8 cellular contexts compared by ENCODE assay signal in genomic region chr13:27920677-27921420, GRCh38. TPM values are rescaled to one million over a fixed set of nuclear protein-coding genes. Genes with fewer than 3 reads are reported as not detected.
DNase-seq lines count a peak whose midpoint lies in the region; ATAC-seq and TF ChIP-seq lines count a peak whose summit lies in the region.

No MANE protein-coding gene starts in this region.

- no peak for DNase-seq in activated naive CD4-positive, alpha-beta T cell treated with anti-CD3 and anti-CD28 coated beads for 36 hours
- no peak for DNase-seq in activated naive CD4-positive, alpha-beta T cell treated with Interleukin-2 at 50 U/mL for 16 hours
- DNase-seq in activated CD4-positive, alpha-beta memory T cell treated with anti-CD3 and anti-CD28 coated beads for 36 hours: peak; percentile 9
- DNase-seq in hepatic stellate cell (ENCODE audit: low spot score) (peak; percentile 47), MM.1S (no peak)
- DNase-seq in stimulated activated CD8-positive, alpha-beta memory T cell treated with anti-CD3 and anti-CD28 coated beads, Interleukin-4, amount 100 ng/mL, for 48 hours: peak; percentile 27

- H3K4me1 ChIP-seq in MM.1S (ENCODE audit: low read length): no peaks in the 10 kb centered on the region

- TF ChIP-seq CTCF in MM.1S (IDR thresholded peaks at IDR 0.05; ENCODE audit: low read length): no peak

- H3K27me3 ChIP-seq in MM.1S (replicated peaks; ENCODE audit: insufficient read depth, low read length): peaks cover 29% of the 10 kb centered on the region

- H3K27ac ChIP-seq in MM.1S (ENCODE audit: low read length): no peak overlapping the region

- H3K79me2 ChIP-seq in MM.1S (ENCODE audit: low read length): no peaks in the 10 kb centered on the region

- H3K4me2 ChIP-seq in MM.1S (ENCODE audit: low read depth, low read length): no peak overlapping the region

- no peak overlapping the region for H3K9ac ChIP-seq in MM.1S (ENCODE audit: low read length)

- peak overlapping the region; percentile 68 for H3K4me3 Mint-ChIP-seq in activated naive CD4-positive, alpha-beta T cell treated with anti-CD3 and anti-CD28 coated beads for 36 hours
- H3K4me3 Mint-ChIP-seq in activated CD4-positive, alpha-beta memory T cell treated with anti-CD3 and anti-CD28 coated beads for 36 hours: peak overlapping the region; percentile 66

- ATAC-seq in GM21447 (IDR thresholded peaks at IDR 0.05; ENCODE audit: unreplicated experiment): no peak
- ATAC-seq in HG03196 (IDR thresholded peaks at IDR 0.05; ENCODE audit: unreplicated experiment): no peak

- H3K27me3 Mint-ChIP-seq in activated naive CD4-positive, alpha-beta T cell treated with anti-CD3 and anti-CD28 coated beads for 36 hours (ENCODE audit: low read depth): peaks cover 77% of the 10 kb centered on the region
- H3K27me3 Mint-ChIP-seq in activated CD4-positive, alpha-beta memory T cell treated with anti-CD3 and anti-CD28 coated beads for 36 hours: peaks cover 70% of the 10 kb centered on the region

- H3F3A ChIP-seq in MM.1S (ENCODE audit: insufficient read depth, low read length): no peaks in the 10 kb centered on the region

- H3K36me3 ChIP-seq in MM.1S (replicated peaks; ENCODE audit: insufficient read depth, low read length): no peaks in the 10 kb centered on the region

- H3K36me3 Mint-ChIP-seq in activated naive CD4-positive, alpha-beta T cell treated with anti-CD3 and anti-CD28 coated beads for 36 hours (ENCODE audit: low read depth): no peaks in the 10 kb centered on the region
- H3K36me3 Mint-ChIP-seq in activated CD4-positive, alpha-beta memory T cell treated with anti-CD3 and anti-CD28 coated beads for 36 hours: no peaks in the 10 kb centered on the region

- H4K20me1 ChIP-seq in MM.1S (ENCODE audit: insufficient read depth, low read length): no peaks in the 10 kb centered on the region

- no peaks in the 10 kb centered on the region for H3K9me2 ChIP-seq in MM.1S (replicated peaks; ENCODE audit: insufficient read depth, low read length)

- no peak overlapping the region for H3K4me3 ChIP-seq in MM.1S (ENCODE audit: low read length)

- POLR2A ChIA-PET in activated CD4-positive, alpha-beta memory T cell treated with anti-CD3 and anti-CD28 coated beads for 36 hours (lab: Charles Lee): interaction anchor here (0.6 to 1.0 kb wide), 2 partner anchors 49 to 53 kb away, joined by 3 read pairs; no protein-coding TSS in a partner anchor

- CTCF ChIA-PET in activated naive CD4-positive, alpha-beta T cell treated with anti-CD3 and anti-CD28 coated beads for 36 hours (lab: Charles Lee): interaction anchor here (0.5 to 1.7 kb wide), 4 partner anchors 33 to 533 kb away, joined by 3 to 6 read pairs (median 3); partner anchors contain the start of gene CDX2
- CTCF ChIA-PET in activated CD4-positive, alpha-beta memory T cell treated with anti-CD3 and anti-CD28 coated beads for 36 hours (lab: Charles Lee): interaction anchor here (1.7 to 2.7 kb wide), 2 partner anchors 34 to 95 kb away, joined by 3 to 21 read pairs; no protein-coding TSS in a partner anchor

- no peak overlapping the region for H2AFZ ChIP-seq in MM.1S (ENCODE audit: low read length)

- intact Hi-C loops in activated naive CD4-positive, alpha-beta T cell treated with anti-CD3 and anti-CD28 coated beads for 36 hours (cut with micrococcal nuclease): loop anchor here (2.0 to 5.0 kb wide), 2 partner anchors 128 to 494 kb away; partner anchors contain the start of gene GSX1
- intact Hi-C loops in activated CD4-positive, alpha-beta memory T cell treated with anti-CD3 and anti-CD28 coated beads for 36 hours (cut with micrococcal nuclease): loop anchor here (5.0 kb wide), 1 partner anchor 129 kb away; the partner anchor contains the start of gene GSX1

- no peaks in the 10 kb centered on the region for H3K9me3 Mint-ChIP-seq in activated naive CD4-positive, alpha-beta T cell treated with anti-CD3 and anti-CD28 coated beads for 36 hours
- H3K9me3 Mint-ChIP-seq in activated CD4-positive, alpha-beta memory T cell treated with anti-CD3 and anti-CD28 coated beads for 36 hours: no peaks in the 10 kb centered on the region

- no peak overlapping the region for H3K27ac Mint-ChIP-seq in activated naive CD4-positive, alpha-beta T cell treated with anti-CD3 and anti-CD28 coated beads for 36 hours
- peak overlapping the region; percentile 6 for H3K27ac Mint-ChIP-seq in activated CD4-positive, alpha-beta memory T cell treated with anti-CD3 and anti-CD28 coated beads for 36 hours

- H3K4me1 Mint-ChIP-seq in activated naive CD4-positive, alpha-beta T cell treated with anti-CD3 and anti-CD28 coated beads for 36 hours (ENCODE audit: low read depth): peaks cover 44% of the 10 kb centered on the region
- H3K4me1 Mint-ChIP-seq in activated CD4-positive, alpha-beta memory T cell treated with anti-CD3 and anti-CD28 coated beads for 36 hours (ENCODE audit: low read depth): peaks cover 37% of the 10 kb centered on the region

- no peaks in the 10 kb centered on the region for H3K9me3 ChIP-seq in MM.1S (replicated peaks; ENCODE audit: insufficient read depth, low read length)

RNA-seq across cellular contexts. Expression of gene PDX1, which starts 1.0 kb away (rescaled TPM):
- not detected for total RNA-seq in activated naive CD4-positive, alpha-beta T cell treated with anti-CD3 and anti-CD28 coated beads for 36 hours
- total RNA-seq in activated CD4-positive, alpha-beta memory T cell treated with anti-CD3 and anti-CD28 coated beads for 36 hours: not detected

RNA-seq across cellular contexts. Expression of gene CDX2, which starts 48.3 kb away (rescaled TPM):
- total RNA-seq in activated naive CD4-positive, alpha-beta T cell treated with anti-CD3 and anti-CD28 coated beads for 36 hours: not detected
- total RNA-seq in activated CD4-positive, alpha-beta memory T cell treated with anti-CD3 and anti-CD28 coated beads for 36 hours: not detected

Comparison
In these comparisons a context has a peak if more than half of its experiments do, and no peak if none do; other contexts are left out.
1. DNase-seq: peak in activated CD4-positive, alpha-beta memory T cell treated with anti-CD3 and anti-CD28 coated beads for 36 hours (single experiment), hepatic stellate cell (single experiment) and stimulated activated CD8-positive, alpha-beta memory T cell treated with anti-CD3 and anti-CD28 coated beads, Interleukin-4, amount 100 ng/mL, for 48 hours (single experiment); none in activated naive CD4-positive, alpha-beta T cell treated with anti-CD3 and anti-CD28 coated beads for 36 hours (single experiment), activated naive CD4-positive, alpha-beta T cell treated with Interleukin-2 at 50 U/mL for 16 hours (single experiment) and MM.1S (single experiment).